ENCODE assay signal across 18 cellular contexts in the genomic region with DNA sequence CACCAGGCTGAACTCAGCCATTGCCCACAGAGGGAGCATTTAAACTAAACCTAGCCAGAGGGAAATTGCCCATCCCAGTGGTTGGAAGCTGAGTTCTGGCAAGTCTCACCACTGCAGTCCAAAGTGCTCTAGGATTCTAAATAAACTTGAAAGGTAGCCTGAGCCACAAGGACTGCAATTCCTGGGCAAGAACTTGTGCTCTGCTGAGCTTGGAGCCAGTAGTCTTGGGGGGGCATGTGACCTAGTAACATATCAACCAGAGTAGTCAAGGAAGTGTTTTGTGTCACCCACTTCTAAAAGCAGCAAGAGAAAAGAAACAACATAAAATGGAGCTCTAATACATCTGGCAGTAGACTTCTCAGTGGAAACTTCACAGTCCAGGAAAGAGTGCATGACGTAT.
"Had no signal": no experiment of that assay in that cellular context is flagged by ENCODE, and none has a peak within 500 bp of the region (broad histone marks: within the 10 kb centered on the region; RNA-seq: fewer than 3 reads in every experiment).

No MANE protein-coding gene starts in this region.

- H3K27me3 ChIP-seq: brain microvascular endothelial cell, neutrophil, pancreas, sigmoid colon, spleen, testis, upper lobe of left lung had no signal

- H3K4me3 ChIP-seq: coronary artery, pancreas, sigmoid colon, spleen, testis, upper lobe of left lung had no signal

- H3K36me3 ChIP-seq: brain microvascular endothelial cell, neutrophil, pancreas, sigmoid colon, spleen, upper lobe of left lung had no signal

- H3K27ac ChIP-seq: brain microvascular endothelial cell, coronary artery, neutrophil, pancreas, sigmoid colon, spleen, testis, upper lobe of left lung had no signal

- H3K4me1 ChIP-seq: pancreas, sigmoid colon, spleen, testis, upper lobe of left lung had no signal

- DNase-seq: activated CD4-positive, alpha-beta T cell treated with anti-CD3 and anti-CD28 coated beads, Interleukin-2, amount 50 U/mL, for 1 hour; activated CD4-positive, CD25-positive, alpha-beta regulatory T cell treated with anti-CD3 and anti-CD28 coated beads, Interleukin-2, amount 50 U/mL, for 72 hours; activated CD8-positive, alpha-beta memory T cell treated with anti-CD3 and anti-CD28 coated beads for 24 hours; activated CD8-positive, alpha-beta memory T cell treated with anti-CD3 and anti-CD28 coated beads, Interleukin-2, amount 50 U/mL, for 48 hours; activated effector memory CD4-positive, alpha-beta T cell treated with anti-CD3 and anti-CD28 coated beads, Interleukin-2, amount 50 U/mL, for 16 hours; activated naive CD4-positive, alpha-beta T cell treated with anti-CD3 and anti-CD28 coated beads, Interleukin-2, amount 50 U/mL, for 16 hours; activated T-cell treated with anti-CD3 and anti-CD28 coated beads, Interleukin-2, amount 50 U/mL, for 48 hours; aorta; brain microvascular endothelial cell; naive thymus-derived CD8-positive, alpha-beta T cell; pancreas; sigmoid colon; spleen; stimulated activated CD4-positive, alpha-beta T cell treated with anti-CD3 and anti-CD28 coated beads, Interleukin-4, amount 100 ng/mL, for 4 hours; testis; upper lobe of left lung had no signal
